8 cellular contexts compared by ENCODE assay signal in the genomic region with DNA sequence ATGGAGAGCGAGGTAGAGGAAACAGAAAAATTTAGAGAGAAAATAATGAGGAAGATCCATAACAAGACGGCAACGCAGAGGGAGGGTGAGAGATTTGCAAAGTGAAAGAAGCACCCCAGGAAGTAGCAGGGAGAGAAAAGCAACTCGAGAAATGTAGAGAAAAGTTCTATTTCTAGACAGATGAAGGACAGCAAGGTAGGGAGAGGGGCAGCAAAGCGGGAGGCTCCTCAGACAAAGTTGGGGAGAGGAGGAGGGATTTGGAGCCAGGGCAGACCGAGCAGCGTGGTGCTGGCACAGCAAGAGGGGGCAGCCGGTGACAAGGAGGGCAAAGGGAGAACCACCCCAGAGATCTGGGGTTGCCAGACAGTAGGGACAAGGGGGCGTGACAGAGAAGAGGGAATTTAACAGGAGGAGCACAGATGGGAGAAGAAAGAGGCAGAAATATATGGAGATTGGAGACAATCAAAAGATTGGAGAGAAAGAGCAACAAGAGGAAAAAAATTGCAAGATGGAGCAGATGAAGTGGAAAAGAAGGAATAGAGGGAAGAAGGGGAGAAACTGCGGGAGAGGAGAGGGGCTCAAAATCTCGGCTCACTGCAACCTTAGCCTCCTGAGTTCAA. TPM values are rescaled to one million over a fixed set of nuclear protein-coding genes. Genes with fewer than 3 reads are reported as not detected.
DNase-seq lines count a peak whose midpoint lies in the region; ATAC-seq and TF ChIP-seq lines count a peak whose summit lies in the region.

No MANE protein-coding gene starts in this region.

- no peak for TF ChIP-seq EP300 in neural cell (conservative IDR thresholded peaks at IDR 0.05; ENCODE audit: poor library complexity, severe bottlenecking)

- no peak for TF ChIP-seq POLR2A in HCT116 (IDR thresholded peaks at IDR 0.05; ENCODE audit: borderline replicate concordance, extremely low read depth, insufficient read depth, insufficient read length)
- TF ChIP-seq POLR2A in erythroblast (IDR thresholded peaks at IDR 0.05; ENCODE audit: low read length), result no peak

- no peak for TF ChIP-seq CTCF in HCT116 (IDR thresholded peaks at IDR 0.05 in 2 of 3, conservative IDR thresholded peaks at IDR 0.05 in 1 of 3; ENCODE audit: borderline replicate concordance in 1 of 3, insufficient read depth in 1 of 3, low read depth in 2 of 3, low read length in 2 of 3)
- no peak for TF ChIP-seq CTCF in neural cell (IDR thresholded peaks at IDR 0.05; ENCODE audit: poor library complexity, severe bottlenecking)

- RAD21 ChIA-PET in HCT116 (lab: Charles Lee; ENCODE audit: low non-redundant PET in 1 of 2, low total read pairs in 2 of 2, uncharacterized antibody in 2 of 2, unreplicated experiment in 2 of 2), result no interaction called here

- CTCF ChIA-PET in CD8-positive, alpha-beta memory T cell (lab: Charles Lee), result no interaction called here
- CTCF ChIA-PET in HCT116 (lab: Charles Lee), result no interaction called here

- POLR2A ChIA-PET in CD8-positive, alpha-beta memory T cell (lab: Charles Lee), result interaction anchor here (0.6 kb wide), 2 partner anchors 99 to 1064 kb away, joined by 3 to 7 read pairs; partner anchors contain the start of gene ZNF880
- POLR2A ChIA-PET in HCT116 (lab: Charles Lee), result no interaction called here

- H3K4me2 ChIP-seq in HCT116 (ENCODE audit: low read length) (peak overlapping the region; percentile 73), neural cell (ENCODE audit: low read length) (peak overlapping the region; percentile 78)

- no TSS peak for BruUV-seq in HCT116 (replicated peaks; lab: Mats Ljungman, UMichigan)

- H4K20me1 ChIP-seq in HCT116 (ENCODE audit: insufficient read depth) (no peaks in the 10 kb centered on the region), neural cell (ENCODE audit: insufficient read depth) (no peaks in the 10 kb centered on the region)

- H3K9me3 ChIP-seq in CD8-positive, alpha-beta memory T cell (ENCODE audit: low read length), result peaks cover 4% of the 10 kb centered on the region
- H3K9me3 ChIP-seq in HCT116 (ENCODE audit: control insufficient read depth in 1 of 2, insufficient read depth in 1 of 2, low read depth in 1 of 2, low read length in 2 of 2), result peaks cover 0 to 20% of the 10 kb centered on the region in 2 experiments; a peak in 2 of 4 replicates
- H3K9me3 ChIP-seq in neural cell (ENCODE audit: low read length), result no peaks in the 10 kb centered on the region

- peaks cover 57% of the 10 kb centered on the region for H3K79me2 ChIP-seq in HCT116 (ENCODE audit: insufficient read depth, low read length)
- H3K79me2 ChIP-seq in neural cell (replicated peaks; ENCODE audit: insufficient read depth, low read length), result peaks cover 40% of the 10 kb centered on the region

- H3K9me3 Mint-ChIP-seq in CD8-positive, alpha-beta memory T cell, result peaks cover 0 to 12% (median 2%) of the 10 kb centered on the region in 5 donors
- H3K9me3 Mint-ChIP-seq in T-helper 2 cell treated with Interferon-gamma antibody and Interleukin-4, amounts not matched to agents 5 μg/mL and 100 μg/mL, for 36 hours, result peaks cover 53% of the 10 kb centered on the region

- peak in 1 of 5 donors; percentile 5 for DNase-seq in CD8-positive, alpha-beta memory T cell
- DNase-seq in HCT116 (ENCODE audit: low read depth, low spot score) (no peak), erythroblast (lab: John Stamatoyannopoulos, UW) (peak; percentile 45 to 60), NCI-H187 (lab: John Stamatoyannopoulos, UW) (no peak)
- no peak for DNase-seq in T-helper 2 cell treated with Interferon-gamma antibody and Interleukin-4, amounts not matched to agents 5 μg/mL and 100 μg/mL, for 36 hours (ENCODE audit: low spot score)

- peaks cover 51 to 59% (median 59%) of the 10 kb centered on the region in 3 donors for H3K4me1 Mint-ChIP-seq in CD8-positive, alpha-beta memory T cell
- H3K4me1 Mint-ChIP-seq in T-helper 2 cell treated with Interferon-gamma antibody and Interleukin-4, amounts not matched to agents 5 μg/mL and 100 μg/mL, for 36 hours (ENCODE audit: low read depth), result peaks cover 10% of the 10 kb centered on the region

- peaks cover 26% of the 10 kb centered on the region for H3K36me3 ChIP-seq in CD8-positive, alpha-beta memory T cell (ENCODE audit: insufficient read depth, low read length)
- H3K36me3 ChIP-seq in HCT116 (ENCODE audit: control insufficient read depth in 1 of 2, insufficient read depth in 2 of 2, low read length in 2 of 2), result peaks cover 0 to 16% of the 10 kb centered on the region in 2 experiments; a peak in 2 of 4 replicates
- H3K36me3 ChIP-seq in neural cell (ENCODE audit: insufficient read depth, low read length), result peaks cover 5% of the 10 kb centered on the region

- peaks cover 19 to 42% (median 23%) of the 10 kb centered on the region in 3 donors for H3K36me3 Mint-ChIP-seq in CD8-positive, alpha-beta memory T cell
- H3K36me3 Mint-ChIP-seq in T-helper 2 cell treated with Interferon-gamma antibody and Interleukin-4, amounts not matched to agents 5 μg/mL and 100 μg/mL, for 36 hours (ENCODE audit: low read depth), result peaks cover 52% of the 10 kb centered on the region

- H3K27ac Mint-ChIP-seq in CD8-positive, alpha-beta memory T cell, result peak overlapping the region; percentile 80 to 99 (median 94)
- H3K27ac Mint-ChIP-seq in T-helper 2 cell treated with Interferon-gamma antibody and Interleukin-4, amounts not matched to agents 5 μg/mL and 100 μg/mL, for 36 hours, result peak overlapping the region; percentile 98

- no peaks in the 10 kb centered on the region for H3K27me3 ChIP-seq in CD8-positive, alpha-beta memory T cell (ENCODE audit: insufficient read depth, low read length, poor library complexity, severe bottlenecking)
- H3K27me3 ChIP-seq in HCT116 (ENCODE audit: insufficient read depth, low read length) (no peaks in the 10 kb centered on the region), neural cell (ENCODE audit: insufficient read depth, low read depth, low read length) (no peaks in the 10 kb centered on the region)

- H3K27me3 Mint-ChIP-seq in CD8-positive, alpha-beta memory T cell, result peaks cover 0 to 2% of the 10 kb centered on the region in 2 donors
- H3K27me3 Mint-ChIP-seq in T-helper 2 cell treated with Interferon-gamma antibody and Interleukin-4, amounts not matched to agents 5 μg/mL and 100 μg/mL, for 36 hours (ENCODE audit: low read depth), result no peaks in the 10 kb centered on the region

- intact Hi-C loops in HCT116 (cut with micrococcal nuclease), result no loop called here

- no peak overlapping the region for H2AFZ ChIP-seq in HCT116 (ENCODE audit: low read depth, low read length, poor library complexity, severe bottlenecking)
- H2AFZ ChIP-seq in neural cell (ENCODE audit: low read depth, low read length), result peak overlapping the region; percentile 97

- H3K9me2 ChIP-seq in HCT116 (ENCODE audit: insufficient read depth), result no peaks in the 10 kb centered on the region
- no peaks in the 10 kb centered on the region for H3K9me2 ChIP-seq in neural cell (ENCODE audit: insufficient read depth, low read length)

- H3F3A ChIP-seq in neural cell (ENCODE audit: insufficient read depth, low read length, poor library complexity, severe bottlenecking), result no peaks in the 10 kb centered on the region

- ATAC-seq in HCT116 (no peak), HG03571 (IDR thresholded peaks at IDR 0.05; ENCODE audit: unreplicated experiment) (no peak), HG03439 (IDR thresholded peaks at IDR 0.05; ENCODE audit: unreplicated experiment) (no peak)

- H3K4me3 ChIP-seq in CD8-positive, alpha-beta memory T cell (ENCODE audit: low read length), result peak overlapping the region; percentile 100
- H3K4me3 ChIP-seq in HCT116 (replicated peaks in 1 of 2; ENCODE audit: low read depth in 1 of 2, low read length in 2 of 2) (peak overlapping the region; percentile 98 to 99), neural cell (ENCODE audit: low read length) (peak overlapping the region; percentile 100)

- H3K4me1 ChIP-seq in CD8-positive, alpha-beta memory T cell (ENCODE audit: insufficient read depth, low read length), result peaks cover 23% of the 10 kb centered on the region
- peaks cover 0 to 14% of the 10 kb centered on the region in 2 experiments; a peak in 2 of 4 replicates for H3K4me1 ChIP-seq in HCT116 (ENCODE audit: control insufficient read depth in 1 of 2, insufficient read depth in 2 of 2, low read length in 2 of 2)

- H3K9ac ChIP-seq in HCT116 (ENCODE audit: low read length) (peak overlapping the region; percentile 99), neural cell (ENCODE audit: low read length) (peak overlapping the region; percentile 100)

- peak overlapping the region; percentile 89 to 98 (median 96) for H3K4me3 Mint-ChIP-seq in CD8-positive, alpha-beta memory T cell
- peak overlapping the region; percentile 100 for H3K4me3 Mint-ChIP-seq in T-helper 2 cell treated with Interferon-gamma antibody and Interleukin-4, amounts not matched to agents 5 μg/mL and 100 μg/mL, for 36 hours

- TF ChIP-seq RAD21 in HCT116 (IDR thresholded peaks at IDR 0.05; ENCODE audit: low read depth), result no peak
- TF ChIP-seq RAD21 in neural cell (conservative IDR thresholded peaks at IDR 0.05), result no peak

- H3K27ac ChIP-seq in CD8-positive, alpha-beta memory T cell (ENCODE audit: low read depth, low read length), result peak overlapping the region; percentile 98
- H3K27ac ChIP-seq in HCT116 (ENCODE audit: low read depth, low read length) (peak overlapping the region; percentile 84), neural cell (ENCODE audit: low read length) (peak overlapping the region; percentile 98)

TF ChIP-seq in HCT116, 20 proteins besides CTCF, POLR2A, EP300 and RAD21 (continues in another document):
- TF ChIP-seq, protein P1, sequence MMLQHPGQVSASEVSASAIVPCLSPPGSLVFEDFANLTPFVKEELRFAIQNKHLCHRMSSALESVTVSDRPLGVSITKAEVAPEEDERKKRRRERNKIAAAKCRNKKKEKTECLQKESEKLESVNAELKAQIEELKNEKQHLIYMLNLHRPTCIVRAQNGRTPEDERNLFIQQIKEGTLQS (IDR thresholded peaks at IDR 0.05), result no peak
- TF ChIP-seq POLR2AphosphoS5 (IDR thresholded peaks at IDR 0.05; ENCODE audit: low read depth, low read length) (no peak), FOSL1 (IDR thresholded peaks at IDR 0.05; ENCODE audit: low read depth) (no peak)

TF ChIP-seq in neural cell, 6 proteins besides CTCF, POLR2A, EP300 and RAD21 (continues in another document):
- no peak for TF ChIP-seq SMC3 (conservative IDR thresholded peaks at IDR 0.05; ENCODE audit: poor library complexity)
- no peak for TF ChIP-seq POLR2AphosphoS5 (IDR thresholded peaks at IDR 0.05)

RNA-seq across cellular contexts. Expression of gene ZNF766, which starts 1.0 kb away (rescaled TPM):
- total RNA-seq in CD8-positive, alpha-beta memory T cell, result 10 to 100 TPM; 22.2 to 24.3 TPM
- 69.7 TPM for polyA plus RNA-seq in CD8-positive, alpha-beta memory T cell
- 17.9 TPM for total RNA-seq in HCT116 (2021; ENCODE audit: unreplicated experiment)
- 6.2 and 7.8 TPM in 2 replicates for polyA plus RNA-seq in HCT116 (2012)
- 21.8 and 24.2 TPM in 2 replicates for polyA plus RNA-seq in neural cell
- 28.5 and 38.4 TPM in 2 replicates for polyA minus RNA-seq in neural cell

RNA-seq across cellular contexts. Expression of gene ZNF480, which starts 26.6 kb away (rescaled TPM):
- total RNA-seq in CD8-positive, alpha-beta memory T cell, result 1 to 10 TPM; 5.6 to 6.6 TPM
- 28.0 TPM for polyA plus RNA-seq in CD8-positive, alpha-beta memory T cell
- total RNA-seq in HCT116 (2021; ENCODE audit: unreplicated experiment), result 11.5 TPM
- 5.1 and 5.3 TPM in 2 replicates for polyA plus RNA-seq in HCT116 (2012)
- 7.7 and 18.0 TPM in 2 replicates for polyA plus RNA-seq in neural cell
- 22.2 and 24.2 TPM in 2 replicates for polyA minus RNA-seq in neural cell

Comparison
In these comparisons a context has a peak if more than half of its experiments do, and no peak if none do; other contexts are left out.
1. DNase-seq: peak in erythroblast (2 of 2); none in HCT116 (single experiment), T-helper 2 cell treated with Interferon-gamma antibody and Interleukin-4, amounts not matched to agents 5 μg/mL and 100 μg/mL, for 36 hours (single experiment) and NCI-H187 (0 of 2).
2. Peak in every context shown above with its lines, with median percentiles within 50 percentile points of each other: H3K27ac ChIP-seq and H3K4me3 ChIP-seq.